Comparison of ENCODE assay signal across 11 cellular contexts in genomic region chr11:88447285-88447684, GRCh38.
"Had no signal": no experiment of that assay in that cellular context is flagged by ENCODE, and none has a peak within 500 bp of the region (broad histone marks: within the 10 kb centered on the region; RNA-seq: fewer than 3 reads in every experiment).

No MANE protein-coding gene starts in this region.

- H3K4me3 ChIP-seq: adrenal gland, thyroid gland had no signal

- FAIRE-seq: colon had no signal

- H3K9me3 ChIP-seq: thyroid gland had no signal

- H3K27ac ChIP-seq: adrenal gland, thyroid gland had no signal

- H3K27me3 ChIP-seq: adrenal gland, thyroid gland had no signal

- ATAC-seq: activated CD8-positive, alpha-beta T cell treated with anti-CD3 and anti-CD28 coated beads, Interleukin-2, amount 10 ng/mL, durations not matched to agents 7 days and 5 days; activated T-helper 17 cell treated with anti-CD3 and anti-CD28 coated beads, Interleukin-2, amount 50 U/mL, for 72 hours; left colon; naive thymus-derived CD4-positive, alpha-beta T cell had no signal

- DNase-seq: activated CD8-positive, alpha-beta T cell treated with anti-CD3 and anti-CD28 coated beads, Interleukin-2, amount 10 ng/mL, durations not matched to agents 7 days and 5 days; activated naive CD4-positive, alpha-beta T cell treated with anti-CD3 and anti-CD28 coated beads, Interleukin-2, amount 10 ng/mL, durations not matched to agents 7 days and 5 days; adrenal gland; foreskin melanocyte; head of caudate nucleus; left colon; naive thymus-derived CD4-positive, alpha-beta T cell; posterior cingulate gyrus; thyroid gland had no signal

- H3K36me3 ChIP-seq: adrenal gland, thyroid gland had no signal

- H3K4me1 ChIP-seq: adrenal gland, thyroid gland had no signal
